In genomic region chr6:134421496-134421895, GRCh38 we compare ENCODE assay signal across 17 cellular contexts.
A peak's percentile ranks its signal among the peaks of the same experiment; 100 is the strongest.
DNase-seq lines count a peak whose midpoint lies in the region; ATAC-seq and TF ChIP-seq lines count a peak whose summit lies in the region.
"Had no signal": no experiment of that assay in that cellular context is flagged by ENCODE, and none has a peak within 500 bp of the region (broad histone marks: within the 10 kb centered on the region; RNA-seq: fewer than 3 reads in every experiment).

No MANE protein-coding gene starts in this region.

- H2AK5ac ChIP-seq in mesenchymal stem cell (ENCODE audit: low read length, severe bottlenecking), result no peak overlapping the region

- H2AFZ ChIP-seq in mesenchymal stem cell (ENCODE audit: low read depth, low read length), result no peak overlapping the region

- no peak overlapping the region for H4K91ac ChIP-seq in mesenchymal stem cell (ENCODE audit: low read length)

- no peak overlapping the region for H3K4me2 ChIP-seq in mesenchymal stem cell (ENCODE audit: low read length, poor library complexity, severe bottlenecking)

- H4K8ac ChIP-seq in mesenchymal stem cell (ENCODE audit: low read length), result no peak overlapping the region

- intact Hi-C loops in Right ventricle myocardium superior (cut with DNase I), result no loop called here

- DNase-seq in AG20443 (ENCODE audit: low spot score), result peak; percentile 9
- peak; percentile 65 for DNase-seq in M059J (ENCODE audit: low read depth)
- DNase-seq in dedifferentiated amniotic fluid mesenchymal stem cell (ENCODE audit: extremely low spot score), result peak; percentile 52
- peak; percentile 77 for DNase-seq in mesenchymal stem cell
- no peak for DNase-seq in right atrium auricular region (ENCODE audit: low spot score)
- DNase-seq in Right ventricle myocardium superior, result no peak
- DNase-seq in activated effector memory CD4-positive, alpha-beta T cell treated with anti-CD3 and anti-CD28 coated beads, Interleukin-2, amount 50 U/mL, for 16 hours, result no peak
- DNase-seq: activated CD4-positive, alpha-beta T cell treated with anti-CD3 and anti-CD28 coated beads, Interleukin-2, amount 10 ng/mL, durations not matched to agents 24 days and 14 days; activated T-cell treated with anti-CD3 and anti-CD28 coated beads for 4 hours; AML-193; Calu3; effector memory CD8-positive, alpha-beta T cell; Kasumi-1; NCI-H524 had no signal

- no peak overlapping the region for H3K18ac ChIP-seq in mesenchymal stem cell (ENCODE audit: low read depth in 1 of 2, low read length in 2 of 2)

- no peaks in the 10 kb centered on the region for H3K36me3 ChIP-seq in mesenchymal stem cell (ENCODE audit: control insufficient read depth in 1 of 2, insufficient read depth in 2 of 2, low read depth in 1 of 2, low read length in 2 of 2)
- H3K36me3 ChIP-seq in right atrium auricular region, result no peaks in the 10 kb centered on the region
- H3K36me3 ChIP-seq: cardiac muscle cell, vagina had no signal

- no peak for TF ChIP-seq CTCF in right atrium auricular region (IDR thresholded peaks at IDR 0.05)

- WGBS in mesenchymal stem cell, result no CpG with 5 or more reads among the region's 1 CpG

- ATAC-seq in GM18861 (IDR thresholded peaks at IDR 0.05; ENCODE audit: unreplicated experiment) (no peak), Right ventricle myocardium superior (ENCODE audit: poor library complexity) (no peak)
- ATAC-seq: effector memory CD8-positive, alpha-beta T cell had no signal

- H3K27me3 ChIP-seq in mesenchymal stem cell (ENCODE audit: control insufficient read depth in 1 of 2, insufficient read depth in 1 of 2, low read length in 2 of 2), result no peaks in the 10 kb centered on the region
- H3K27me3 ChIP-seq in right atrium auricular region, result no peaks in the 10 kb centered on the region
- H3K27me3 ChIP-seq: cardiac muscle cell, vagina had no signal

- H3K9me3 ChIP-seq in mesenchymal stem cell (ENCODE audit: control insufficient read depth, low read length), result no peaks in the 10 kb centered on the region
- no peaks in the 10 kb centered on the region for H3K9me3 ChIP-seq in right atrium auricular region
- H3K9me3 ChIP-seq: vagina had no signal

- H2BK120ac ChIP-seq in mesenchymal stem cell (ENCODE audit: low read depth, low read length), result no peak overlapping the region

- no peak overlapping the region for H3K9ac ChIP-seq in mesenchymal stem cell (ENCODE audit: low read length)

- H2BK5ac ChIP-seq in mesenchymal stem cell (ENCODE audit: low read depth, low read length, poor library complexity, severe bottlenecking), result no peak overlapping the region

- H2BK15ac ChIP-seq in mesenchymal stem cell (ENCODE audit: low read depth, poor library complexity, severe bottlenecking), result no peak overlapping the region

- H3K79me1 ChIP-seq in mesenchymal stem cell (replicated peaks; ENCODE audit: low read length, poor library complexity, severe bottlenecking), result no peaks in the 10 kb centered on the region

- H3K4me1 ChIP-seq in mesenchymal stem cell (ENCODE audit: control insufficient read depth, insufficient read depth, low read depth, low read length) (peaks cover 12% of the 10 kb centered on the region), right atrium auricular region (no peaks in the 10 kb centered on the region)
- H3K4me1 ChIP-seq: vagina had no signal

- H3K27ac ChIP-seq in mesenchymal stem cell (ENCODE audit: low read length, poor library complexity, severe bottlenecking) (peak overlapping the region; percentile 86), right atrium auricular region (no peak overlapping the region)
- H3K27ac ChIP-seq: cardiac muscle cell, vagina had no signal

- H3K14ac ChIP-seq in mesenchymal stem cell (ENCODE audit: low read length in 2 of 2), result no peak overlapping the region

- H3K4ac ChIP-seq in mesenchymal stem cell (ENCODE audit: low read depth in 1 of 2, low read length in 2 of 2), result no peak overlapping the region

- H2BK12ac ChIP-seq in mesenchymal stem cell (ENCODE audit: low read length in 2 of 2), result no peak overlapping the region

- H3K4me3 ChIP-seq in mesenchymal stem cell (ENCODE audit: insufficient read depth in 1 of 2, low read depth in 1 of 2, low read length in 2 of 2) (no peak overlapping the region), right atrium auricular region (no peak overlapping the region)
- H3K4me3 ChIP-seq: cardiac muscle cell, vagina had no signal

- no peak overlapping the region for H3K23ac ChIP-seq in mesenchymal stem cell (ENCODE audit: low read length in 2 of 2)

Comparison
In these comparisons a context has a peak if more than half of its experiments do, and no peak if none do; other contexts are left out.
1. DNase-seq: peak in AG20443 (single experiment), M059J (single experiment), dedifferentiated amniotic fluid mesenchymal stem cell (single experiment) and mesenchymal stem cell (single experiment); none in right atrium auricular region (single experiment), Right ventricle myocardium superior (single experiment) and activated effector memory CD4-positive, alpha-beta T cell treated with anti-CD3 and anti-CD28 coated beads, Interleukin-2, amount 50 U/mL, for 16 hours (single experiment).